ENCODE assay signal across 8 cellular contexts in the genomic region with DNA sequence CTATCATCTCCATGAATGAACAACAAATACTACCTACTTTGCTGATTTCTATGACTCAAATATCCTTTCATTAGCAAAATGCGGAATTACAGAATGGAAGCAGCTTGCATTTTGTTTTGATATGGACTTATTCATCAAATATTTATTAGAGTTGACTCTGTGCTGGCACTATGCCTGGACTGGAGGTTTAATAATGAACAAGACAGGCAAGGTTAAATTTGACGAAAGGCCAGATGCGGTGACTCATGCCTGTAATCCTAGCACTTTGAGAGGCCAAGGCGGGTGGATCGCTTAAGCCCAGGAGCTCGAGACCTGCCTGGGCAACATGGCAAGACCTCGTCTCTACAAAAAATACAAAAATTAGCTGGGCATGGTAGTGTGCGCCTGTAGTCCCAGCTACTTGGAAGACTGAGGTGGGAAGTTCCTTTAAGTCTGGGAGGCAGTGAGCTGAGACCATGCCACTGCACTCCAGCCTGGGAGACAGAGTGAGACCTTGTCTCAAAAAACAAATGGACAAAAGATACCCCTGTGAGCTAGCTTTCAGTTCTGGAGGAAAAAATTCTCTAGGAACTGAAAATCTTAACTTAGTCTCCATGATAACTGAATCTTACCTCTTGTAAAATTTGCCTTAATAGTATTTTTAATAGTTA. TPM values are rescaled to one million over a fixed set of nuclear protein-coding genes. Genes with fewer than 3 reads are reported as not detected.
DNase-seq lines count a peak whose midpoint lies in the region; ATAC-seq, FAIRE-seq and TF ChIP-seq lines count a peak whose summit lies in the region.

No MANE protein-coding gene starts in this region.

- H3K36me3 ChIP-seq in astrocyte (ENCODE audit: insufficient read depth, low read length) = no peaks in the 10 kb centered on the region
- H3K36me3 ChIP-seq in MM.1S (replicated peaks; ENCODE audit: insufficient read depth, low read length) = no peaks in the 10 kb centered on the region

- no peak for FAIRE-seq in astrocyte (lab: Jason Lieb, UNC)

- H3K4me1 ChIP-seq in astrocyte (ENCODE audit: insufficient read depth, low read length) (peaks cover 3% of the 10 kb centered on the region), MM.1S (ENCODE audit: low read length) (no peaks in the 10 kb centered on the region)

- peak overlapping the region; percentile 29 for H3K4me2 ChIP-seq in astrocyte (ENCODE audit: low read length)
- H3K4me2 ChIP-seq in MM.1S (ENCODE audit: low read depth, low read length) = no peak overlapping the region

- no peak overlapping the region for H3K27ac Mint-ChIP-seq in astrocyte (ENCODE audit: unreplicated experiment)

- DNase-seq in AG04449 (ENCODE audit: low read depth, low spot score) = peak; percentile 56
- peak; percentile 91 for DNase-seq in HT-29 (ENCODE audit: low spot score)
- DNase-seq in astrocyte (ENCODE audit: low read depth) = peak; percentile 88
- peak; percentile 96 for DNase-seq in kidney tubule cell (ENCODE audit: low spot score)
- DNase-seq in epidermal melanocyte (ENCODE audit: insufficient read length, low spot score) = no peak
- no peak for DNase-seq in MM.1S
- DNase-seq in activated T-cell treated with anti-CD3 and anti-CD28 coated beads, Interleukin-2, amount 50 U/mL, for 4 hours = no peak
- DNase-seq in activated CD4-positive, alpha-beta T cell treated with anti-CD3 and anti-CD28 coated beads, Interleukin-2, amount 50 U/mL, for 48 hours = no peak

- POLR2A ChIA-PET in AG04449 (lab: Yijun Ruan, JAX) = no interaction called here

- no peak overlapping the region for H2AFZ ChIP-seq in astrocyte (ENCODE audit: low read depth, low read length)
- H2AFZ ChIP-seq in MM.1S (ENCODE audit: low read length) = no peak overlapping the region

- H3K36me3 Mint-ChIP-seq in astrocyte (ENCODE audit: low read depth, unreplicated experiment) = no peaks in the 10 kb centered on the region
- H3K36me3 Mint-ChIP-seq in activated T-cell treated with anti-CD3 and anti-CD28 coated beads, Interleukin-2, amount 50 U/mL, for 4 hours (ENCODE audit: insufficient read depth) = no peaks in the 10 kb centered on the region

- H3K9ac ChIP-seq in astrocyte (ENCODE audit: low read length) (no peak overlapping the region), MM.1S (ENCODE audit: low read length) (no peak overlapping the region)

- no peaks in the 10 kb centered on the region for H3K9me3 Mint-ChIP-seq in astrocyte (ENCODE audit: unreplicated experiment)
- H3K9me3 Mint-ChIP-seq in activated T-cell treated with anti-CD3 and anti-CD28 coated beads, Interleukin-2, amount 50 U/mL, for 4 hours = no peaks in the 10 kb centered on the region

- H3K79me2 ChIP-seq in astrocyte (ENCODE audit: insufficient read depth, low read length) (no peaks in the 10 kb centered on the region), MM.1S (ENCODE audit: low read length) (no peaks in the 10 kb centered on the region)

- H3K4me3 ChIP-seq in AG04449 (ENCODE audit: low read depth, low read length) = no peak overlapping the region
- H3K4me3 ChIP-seq in astrocyte (ENCODE audit: insufficient read depth, low read depth, low read length) = no peak overlapping the region
- no peak overlapping the region for H3K4me3 ChIP-seq in MM.1S (ENCODE audit: low read length)

- no peaks in the 10 kb centered on the region for H3F3A ChIP-seq in MM.1S (ENCODE audit: insufficient read depth, low read length)

- no peak for TF ChIP-seq CTCF in AG04449 (IDR thresholded peaks at IDR 0.05; ENCODE audit: insufficient read depth, low read length, missing control alignments)
- TF ChIP-seq CTCF in astrocyte (IDR thresholded peaks at IDR 0.05; ENCODE audit: insufficient read depth, low read depth, low read length) = no peak
- TF ChIP-seq CTCF in MM.1S (IDR thresholded peaks at IDR 0.05; ENCODE audit: low read length) = no peak

- H3K4me3 Mint-ChIP-seq in astrocyte (ENCODE audit: unreplicated experiment) = no peak overlapping the region
- H3K4me3 Mint-ChIP-seq in activated T-cell treated with anti-CD3 and anti-CD28 coated beads, Interleukin-2, amount 50 U/mL, for 4 hours = no peak overlapping the region

- peaks cover 7% of the 10 kb centered on the region for H3K4me1 Mint-ChIP-seq in astrocyte (ENCODE audit: low read depth, unreplicated experiment)
- H3K4me1 Mint-ChIP-seq in activated T-cell treated with anti-CD3 and anti-CD28 coated beads, Interleukin-2, amount 50 U/mL, for 4 hours (ENCODE audit: low read depth) = no peaks in the 10 kb centered on the region

- ATAC-seq in activated T-cell treated with anti-CD3 and anti-CD28 coated beads, Interleukin-2, amount 50 U/mL, for 4 hours = no peak

- H3K9me3 ChIP-seq in astrocyte (ENCODE audit: insufficient read depth, low read depth, low read length) = no peaks in the 10 kb centered on the region
- no peaks in the 10 kb centered on the region for H3K9me3 ChIP-seq in MM.1S (replicated peaks; ENCODE audit: insufficient read depth, low read length)

- H3K27me3 ChIP-seq in astrocyte (ENCODE audit: insufficient read depth, low read length) (no peaks in the 10 kb centered on the region), MM.1S (replicated peaks; ENCODE audit: insufficient read depth, low read length) (no peaks in the 10 kb centered on the region)

- H3K9me2 ChIP-seq in MM.1S (replicated peaks; ENCODE audit: insufficient read depth, low read length) = no peaks in the 10 kb centered on the region

- CTCF ChIA-PET in AG04449 (lab: Yijun Ruan, JAX) = interaction anchor here (1.0 kb wide), 2 partner anchors 156 to 449 kb away, joined by 3 read pairs; no protein-coding TSS in a partner anchor

- H3K27me3 Mint-ChIP-seq in astrocyte (ENCODE audit: low read depth, unreplicated experiment) = no peaks in the 10 kb centered on the region
- H3K27me3 Mint-ChIP-seq in activated T-cell treated with anti-CD3 and anti-CD28 coated beads, Interleukin-2, amount 50 U/mL, for 4 hours (ENCODE audit: low read depth) = no peaks in the 10 kb centered on the region

- H4K20me1 ChIP-seq in astrocyte (ENCODE audit: insufficient read depth, low read length) = no peaks in the 10 kb centered on the region
- H4K20me1 ChIP-seq in MM.1S (ENCODE audit: insufficient read depth, low read length) = no peaks in the 10 kb centered on the region

- H3K27ac ChIP-seq in astrocyte (ENCODE audit: low read depth, low read length) (no peak overlapping the region), MM.1S (ENCODE audit: low read length) (no peak overlapping the region)

RNA-seq across cellular contexts. Expression of a gene that starts 29.3 kb away (rescaled TPM):
- total RNA-seq in HT-29 (2014; rRNA removed; shearing (Covaris generic)) = 118 and 126 TPM in 2 replicates
- 202 and 236 TPM in 2 replicates for total RNA-seq in astrocyte
- 100 to 1,000 TPM; 284 to 308 (median 295) TPM for total RNA-seq in activated T-cell treated with anti-CD3 and anti-CD28 coated beads, Interleukin-2, amount 50 U/mL, for 4 hours

Comparison
In these comparisons a context has a peak if more than half of its experiments do, and no peak if none do; other contexts are left out.
1. DNase-seq: peak in AG04449 (single experiment), HT-29 (single experiment), astrocyte (single experiment) and kidney tubule cell (single experiment); none in epidermal melanocyte (single experiment), MM.1S (single experiment), activated T-cell treated with anti-CD3 and anti-CD28 coated beads, Interleukin-2, amount 50 U/mL, for 4 hours (single experiment) and activated CD4-positive, alpha-beta T cell treated with anti-CD3 and anti-CD28 coated beads, Interleukin-2, amount 50 U/mL, for 48 hours (0 of 2).